Comparison of ENCODE assay signal across 19 cellular contexts in the genomic region with DNA sequence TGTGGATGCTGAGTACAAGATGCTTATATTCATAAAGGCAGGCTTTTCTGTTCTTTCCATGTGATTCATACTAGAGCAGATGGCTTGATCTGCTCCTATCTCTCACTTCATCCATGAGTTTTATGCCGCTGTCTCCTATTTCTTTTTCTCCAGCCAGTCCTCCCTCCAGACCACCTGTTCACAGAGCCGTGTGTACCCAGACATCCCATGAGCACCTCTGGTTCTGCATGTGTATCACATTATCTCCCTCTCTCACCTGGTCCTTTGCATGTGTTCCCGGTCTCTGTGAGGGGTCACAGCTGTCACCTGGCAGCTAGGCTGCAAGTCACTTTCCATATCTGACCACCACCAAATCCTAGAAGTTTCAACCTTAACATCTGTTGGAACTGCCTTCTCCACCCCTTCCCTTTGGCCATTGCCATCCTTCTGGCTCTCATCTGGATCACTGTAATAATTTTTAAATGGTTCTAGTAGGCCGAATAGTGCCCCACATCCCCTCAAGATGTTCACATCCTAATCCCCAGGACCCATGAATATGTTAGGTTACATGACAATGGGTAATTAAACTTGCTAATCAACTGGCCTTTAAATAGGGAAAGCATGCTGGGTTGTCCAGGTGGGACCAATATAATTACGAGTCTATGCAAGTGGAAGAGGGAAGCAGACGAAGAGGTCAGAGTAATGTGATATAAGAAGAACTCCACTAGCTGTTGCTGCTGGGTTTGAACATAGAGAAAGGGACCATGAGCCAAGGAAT.
"Had no signal": no experiment of that assay in that cellular context is flagged by ENCODE, and none has a peak within 500 bp of the region (broad histone marks: within the 10 kb centered on the region; RNA-seq: fewer than 3 reads in every experiment).

No MANE protein-coding gene starts in this region.

- H3K4me1 ChIP-seq: gastroesophageal sphincter, lower lobe of right lung, thyroid gland, vagina had no signal

- H3K36me3 Mint-ChIP-seq: naive B cell had no signal

- H3K4me2 ChIP-seq: hepatocyte had no signal

- H3K4me3 ChIP-seq: body of pancreas, gastroesophageal sphincter, hepatocyte, lower lobe of right lung, thyroid gland, vagina had no signal

- H3K4me3 Mint-ChIP-seq: activated CD4-positive, alpha-beta T cell treated with anti-CD3 and anti-CD28 coated beads, Interleukin-2, amount 10 ng/mL, durations not matched to agents 24 days and 14 days; naive B cell had no signal

- H3K9me3 ChIP-seq: body of pancreas, gastroesophageal sphincter, lower lobe of right lung, neutrophil, thyroid gland, vagina had no signal

- H2AFZ ChIP-seq: hepatocyte had no signal

- H3K9me3 Mint-ChIP-seq: activated CD4-positive, alpha-beta T cell treated with anti-CD3 and anti-CD28 coated beads, Interleukin-2, amount 10 ng/mL, durations not matched to agents 24 days and 14 days had no signal

- H3K4me1 Mint-ChIP-seq: activated CD4-positive, alpha-beta T cell treated with anti-CD3 and anti-CD28 coated beads, Interleukin-2, amount 10 ng/mL, durations not matched to agents 24 days and 14 days had no signal

- H3K27ac Mint-ChIP-seq: activated CD4-positive, alpha-beta T cell treated with anti-CD3 and anti-CD28 coated beads, Interleukin-2, amount 10 ng/mL, durations not matched to agents 24 days and 14 days; naive B cell had no signal

- ATAC-seq: body of pancreas, gastroesophageal sphincter, left cardiac atrium, lower lobe of right lung had no signal

- H3K27ac ChIP-seq: body of pancreas, gastroesophageal sphincter, hepatocyte, lower lobe of right lung, neutrophil, thyroid gland, vagina had no signal

- H3K36me3 ChIP-seq: gastroesophageal sphincter, lower lobe of right lung, neutrophil, thyroid gland, vagina had no signal

- DNase-seq: activated CD4-positive, alpha-beta T cell treated with anti-CD3 and anti-CD28 coated beads, Interleukin-2, amount 10 ng/mL, durations not matched to agents 24 days and 14 days; activated CD8-positive, alpha-beta memory T cell treated with anti-CD3 and anti-CD28 coated beads for 24 hours; activated naive CD4-positive, alpha-beta T cell treated with anti-CD3 and anti-CD28 coated beads, Interleukin-2, amount 50 U/mL, for 16 hours; amniotic stem cell; body of pancreas; central memory CD4-positive, alpha-beta T cell; effector memory CD4-positive, alpha-beta T cell; left cardiac atrium; lower lobe of right lung; naive B cell; posterior cingulate gyrus; stimulated activated CD4-positive, alpha-beta T cell treated with anti-CD3 and anti-CD28 coated beads, Interleukin-15, amount 100 ng/mL, for 24 hours; stimulated activated CD4-positive, alpha-beta T cell treated with anti-CD3 and anti-CD28 coated beads, Interleukin-4, amount 100 ng/mL, for 24 hours; T1000; thyroid gland had no signal

- H3K27me3 ChIP-seq: body of pancreas, hepatocyte, thyroid gland, vagina had no signal
